9 cellular contexts compared by ENCODE assay signal in the genomic region with DNA sequence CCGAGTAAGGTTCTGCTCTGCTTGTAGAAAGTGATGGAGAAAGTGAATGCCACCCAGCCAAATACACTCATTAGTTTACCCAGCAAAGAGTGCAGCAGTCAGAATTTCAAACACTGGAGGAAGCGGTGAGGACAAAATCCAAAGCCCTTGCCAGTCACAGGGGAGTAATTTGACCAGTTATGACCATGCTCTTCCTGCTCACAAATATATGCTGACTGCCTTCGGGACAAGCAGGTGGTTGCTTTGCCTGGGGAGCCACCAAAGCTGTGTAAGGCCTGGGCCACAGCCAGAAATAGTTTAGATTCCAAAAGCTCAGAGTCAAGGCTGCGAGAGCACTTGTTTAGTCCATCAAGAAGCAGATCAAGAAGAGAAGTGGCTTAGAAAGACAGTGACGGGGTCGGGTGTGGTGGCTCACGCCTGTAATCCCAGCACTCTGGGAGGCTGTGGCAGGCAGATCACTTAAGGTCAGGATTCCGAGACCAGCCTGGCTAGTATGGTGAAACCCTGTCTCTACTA. TPM values are rescaled to one million over a fixed set of nuclear protein-coding genes. Genes with fewer than 3 reads are reported as not detected.
A peak's percentile ranks its signal among the peaks of the same experiment; 100 is the strongest.
DNase-seq lines count a peak whose midpoint lies in the region; ATAC-seq and TF ChIP-seq lines count a peak whose summit lies in the region.
"Had no signal": no experiment of that assay in that cellular context is flagged by ENCODE, and none has a peak within 500 bp of the region (broad histone marks: within the 10 kb centered on the region; RNA-seq: fewer than 3 reads in every experiment).

No MANE protein-coding gene starts in this region.

- no peak overlapping the region for H4K5ac ChIP-seq in IMR-90 (ENCODE audit: low read depth, low read length)

- H3K23ac ChIP-seq in IMR-90 (ENCODE audit: low read depth, low read length): no peak overlapping the region; the same call in 1 of the 2 replicates

- peak overlapping the region; percentile 27 for H2BK5ac ChIP-seq in IMR-90 (ENCODE audit: low read depth, low read length, poor library complexity, severe bottlenecking)

- H3K36me3 ChIP-seq in IMR-90 (ENCODE audit: control insufficient read depth, insufficient read depth, low read length): no peaks in the 10 kb centered on the region

- H3K4me3 ChIP-seq in IMR-90 (ENCODE audit: insufficient read depth, low read depth, low read length) (no peak overlapping the region), astrocyte of the cerebellum (ENCODE audit: low read depth, low read length) (no peak overlapping the region), lower leg skin (ENCODE audit: low read depth, poor library complexity, severe bottlenecking) (no peak overlapping the region)

- H2BK15ac ChIP-seq in IMR-90 (ENCODE audit: low read depth, low read length): 0 out of 3 replicates have a peak overlapping the region, but pooled peaks have one; percentile 72

- TF ChIP-seq CTCF in IMR-90 (conservative IDR thresholded peaks at IDR 0.05; ENCODE audit: low read depth, low read length) (no peak), astrocyte of the cerebellum (IDR thresholded peaks at IDR 0.05; ENCODE audit: low read depth, low read length, missing control alignments) (no peak), lower leg skin (IDR thresholded peaks at IDR 0.05) (no peak)

- ATAC-seq in IMR-90 (ENCODE audit: low read depth) (peak; percentile 82), left lobe of liver (peak; percentile 69), HG03097 (IDR thresholded peaks at IDR 0.05; ENCODE audit: low FRiP score, unreplicated experiment) (no peak)
- ATAC-seq: CD8-positive, alpha-beta T cell had no signal

- no peak for TF ChIP-seq RAD21 in IMR-90 (IDR thresholded peaks at IDR 0.05; ENCODE audit: low read length)

- H2AK5ac ChIP-seq in IMR-90 (ENCODE audit: low read depth, low read length): peak overlapping the region; percentile 90

- H3K9ac ChIP-seq in IMR-90 (ENCODE audit: low read depth, low read length): no peak overlapping the region

- H3K9me3 ChIP-seq in IMR-90 (ENCODE audit: control insufficient read depth, insufficient read depth, low read length): peaks cover 9% of the 10 kb centered on the region

- TF ChIP-seq POLR2A in IMR-90 (IDR thresholded peaks at IDR 0.05; ENCODE audit: low read depth, low read length): no peak
- no peak for TF ChIP-seq POLR2A in lower leg skin (IDR thresholded peaks at IDR 0.05)

- no peaks in the 10 kb centered on the region for H4K20me1 ChIP-seq in IMR-90 (ENCODE audit: insufficient read depth, low read length)

- no peaks in the 10 kb centered on the region for H3K27me3 ChIP-seq in IMR-90 (ENCODE audit: control insufficient read depth, insufficient read depth, low read length)

- H3K18ac ChIP-seq in IMR-90 (ENCODE audit: low read depth, low read length): no peak overlapping the region

- H3K27ac ChIP-seq in IMR-90 (ENCODE audit: insufficient read depth, low read length): no peak overlapping the region

- 49% methylated on average over 2 of the region's 8 CpGs; no CpG with 5 or more reads in 1 of the 2 experiments for WGBS in IMR-90 (ENCODE audit: extremely low coverage in 2 of 2, insufficient read length in 1 of 2), 2 experiments
- whole genome bisulfite sequencing in lower leg skin, 2 donors: 57 to 71% methylated on average over 8 of the region's 8 CpGs

- CTCF ChIA-PET in IMR-90 (lab: Yijun Ruan, JAX): interaction anchor here (0.7 to 1.2 kb wide), 2 partner anchors 29 to 66 kb away, joined by 3 read pairs; no protein-coding TSS in a partner anchor

- no peak overlapping the region for H3K4me2 ChIP-seq in IMR-90 (ENCODE audit: low read depth, low read length)

- H2AK9ac ChIP-seq in IMR-90 (replicated peaks; ENCODE audit: low read depth, low read length, poor library complexity): peak overlapping the region; percentile 22

- H2AFZ ChIP-seq in IMR-90 (replicated peaks; ENCODE audit: low read length, poor library complexity): peak overlapping the region; percentile 40

- H4K8ac ChIP-seq in IMR-90 (ENCODE audit: low read depth in 2 of 2, low read length in 2 of 2): peak overlapping the region in 1 of 2 experiments; percentile 10; a peak in 1 of 4 replicates

- H2BK20ac ChIP-seq in IMR-90 (ENCODE audit: low read depth, low read length): peak overlapping the region; percentile 70

- in situ Hi-C loops in IMR-90 (cut with MboI; ENCODE audit: low sequenced_read_pairs) (no loop called here), astrocyte of the cerebellum (cut with HindIII; ENCODE audit: low sequenced_read_pairs) (no loop called here)

- intact Hi-C loops in IMR-90 (cut with micrococcal nuclease): loop anchor here (1.0 kb wide), 1 partner anchor 24 kb away; no protein-coding TSS in a partner anchor
- intact Hi-C loops in lower leg skin (cut with DNase I; ENCODE audit: low total_unique reads): no loop called here

- dilution Hi-C loops in IMR-90 (cut with HindIII; ENCODE audit: low sequenced_read_pairs, unreplicated experiment): no loop called here

- H3K56ac ChIP-seq in IMR-90 (ENCODE audit: extremely low read depth, insufficient read depth, low read length): 0 out of 2 replicates have a peak overlapping the region, but pooled peaks have one; percentile 21

- H2BK120ac ChIP-seq in IMR-90 (ENCODE audit: low read depth, low read length): peak overlapping the region; percentile 86

- POLR2A ChIA-PET in IMR-90 (lab: Charles Lee; ENCODE audit: unreplicated experiment): interaction anchor here (0.6 kb wide), 1 partner anchor 13 kb away, joined by 4 read pairs; no protein-coding TSS in a partner anchor

- DNase-seq in A172 (ENCODE audit: low spot score) (peak; percentile 97), IMR-90 (peak; percentile 87), astrocyte of the cerebellum (ENCODE audit: low read depth) (peak; percentile 70), left lobe of liver (ENCODE audit: low spot score) (peak; percentile 68), ecto neural progenitor cell (ENCODE audit: low spot score) (no peak), mesenteric fat pad (ENCODE audit: low spot score) (no peak), lower leg skin (ENCODE audit: low spot score in 2 of 2) (no peak)
- DNase-seq: CD8-positive, alpha-beta T cell had no signal

- H3K79me1 ChIP-seq in IMR-90 (ENCODE audit: low read depth in 1 of 2, low read length in 2 of 2): no peaks in the 10 kb centered on the region

- peaks cover 11% of the 10 kb centered on the region for H3K4me1 ChIP-seq in IMR-90 (ENCODE audit: control insufficient read depth, insufficient read depth, low read length)

- peak overlapping the region; percentile 80 for H3K4ac ChIP-seq in IMR-90 (ENCODE audit: low read depth, low read length)

- H3K9me1 ChIP-seq in IMR-90 (ENCODE audit: insufficient read depth, low read length): peaks cover 15% of the 10 kb centered on the region; the same call in 1 of the 2 replicates

- peak overlapping the region; percentile 83 for H3K14ac ChIP-seq in IMR-90 (replicated peaks; ENCODE audit: low read depth, low read length)

- 0 out of 2 replicates have a peak overlapping the region, but pooled peaks have one; percentile 10 for H4K91ac ChIP-seq in IMR-90 (ENCODE audit: insufficient read depth, low read depth, low read length)

- BruUV-seq in IMR-90 (replicated peaks; lab: Mats Ljungman, UMichigan): no TSS peak

TF ChIP-seq in IMR-90, 13 proteins besides CTCF, POLR2A, EP300 and RAD21:
- TF ChIP-seq USF2 (IDR thresholded peaks at IDR 0.05; ENCODE audit: low read depth, low read length) (no peak), CEBPB (IDR thresholded peaks at IDR 0.05; ENCODE audit: low read depth, low read length) (no peak), MXI1 (IDR thresholded peaks at IDR 0.05; ENCODE audit: borderline replicate concordance, low read depth, low read length) (no peak), MAFK (IDR thresholded peaks at IDR 0.05; ENCODE audit: low read depth, low read length) (no peak), FOS (IDR thresholded peaks at IDR 0.05; ENCODE audit: low read depth, low read length) (no peak), CHD1 (IDR thresholded peaks at IDR 0.05; ENCODE audit: low read depth, low read length) (no peak), SMC3 (IDR thresholded peaks at IDR 0.05; ENCODE audit: low read depth, low read length) (no peak), RCOR1 (IDR thresholded peaks at IDR 0.05; ENCODE audit: insufficient replicate concordance, low read length) (no peak), NFE2L2 (IDR thresholded peaks at IDR 0.05; ENCODE audit: low read depth, low read length) (no peak), RFX5 (IDR thresholded peaks at IDR 0.05; ENCODE audit: low read depth, low read length) (no peak), BHLHE40 (IDR thresholded peaks at IDR 0.05; ENCODE audit: low read depth, low read length) (no peak)

RNA-seq across cellular contexts. Expression of gene ATP13A3, which starts 51.0 kb away (rescaled TPM):
- total RNA-seq in A172 (2014; rRNA removed; shearing (Covaris generic)): 223 and 264 TPM in 2 replicates
- total RNA-seq in IMR-90 (2012; rRNA removed) (154 and 284 TPM in 2 replicates), left lobe of liver (141 TPM), mesenteric fat pad (204 TPM), lower leg skin (10 to 100 TPM; 35.0 to 40.6 (median 38.2) TPM)
- polyA plus RNA-seq in IMR-90 (2012; rRNA removed): 37.5 and 48.1 TPM in 2 replicates
- 11.9 and 18.2 TPM in 2 replicates for polyA plus RNA-seq in IMR-90 (2012; cell fraction: cytosol; rRNA removed)
- polyA plus RNA-seq in IMR-90 (2012; cell fraction: nucleus; rRNA removed; ENCODE audit: low replicate concordance): 8.3 and 70.9 TPM in 2 replicates

Comparison
In these comparisons a context has a peak if more than half of its experiments do, and no peak if none do; other contexts are left out.
1. DNase-seq: peak in A172 (single experiment), IMR-90 (single experiment), astrocyte of the cerebellum (single experiment) and left lobe of liver (single experiment); none in ecto neural progenitor cell (single experiment), mesenteric fat pad (single experiment) and lower leg skin (0 of 2).